Comparison of ENCODE assay signal across 6 cellular contexts in genomic region chr19:49514151-49514550, GRCh38. TPM values are rescaled to one million over a fixed set of nuclear protein-coding genes. Genes with fewer than 3 reads are reported as not detected.
DNase-seq lines count a peak whose midpoint lies in the region; ATAC-seq and TF ChIP-seq lines count a peak whose summit lies in the region.

No MANE protein-coding gene starts in this region.

- peak overlapping the region; percentile 95 for H3K27ac ChIP-seq in vagina

- no peak for TF ChIP-seq POLR2A in vagina (IDR thresholded peaks at IDR 0.05)

- intact Hi-C loops in natural killer cell (cut with micrococcal nuclease): no loop called here
- intact Hi-C loops in vagina (cut with DNase I): no loop called here

- H3K36me3 ChIP-seq in vagina: peaks cover 5% of the 10 kb centered on the region in 2 donors

- no peaks in the 10 kb centered on the region for H3K36me3 Mint-ChIP-seq in natural killer cell
- H3K36me3 Mint-ChIP-seq in natural killer cell treated with Interleukin-12 subunit alpha and Interleukin-12 subunit beta and Interleukin-15 and Interleukin-18, amount 100 ng/mL, for 72 hours: no peaks in the 10 kb centered on the region
- H3K36me3 Mint-ChIP-seq in immature natural killer cell: no peaks in the 10 kb centered on the region

- H3K4me3 Mint-ChIP-seq in natural killer cell (peak overlapping the region; percentile 87), immature natural killer cell (peak overlapping the region; percentile 10 to 87 (median 44))
- no peak overlapping the region for H3K4me3 Mint-ChIP-seq in natural killer cell treated with Interleukin-12 subunit alpha and Interleukin-12 subunit beta and Interleukin-15 and Interleukin-18, amount 100 ng/mL, for 72 hours

- H3K27me3 Mint-ChIP-seq in natural killer cell (ENCODE audit: low read depth in 2 of 2) (peaks cover 0 to 6% of the 10 kb centered on the region in 2 donors), immature natural killer cell (ENCODE audit: low read depth in 3 of 3) (peaks cover 0 to 5% (median 3%) of the 10 kb centered on the region in 3 donors)
- peaks cover 0 to 4% of the 10 kb centered on the region in 2 donors for H3K27me3 Mint-ChIP-seq in natural killer cell treated with Interleukin-12 subunit alpha and Interleukin-12 subunit beta and Interleukin-15 and Interleukin-18, amount 100 ng/mL, for 72 hours

- no peaks in the 10 kb centered on the region for H3K9me3 Mint-ChIP-seq in natural killer cell
- no peaks in the 10 kb centered on the region for H3K9me3 Mint-ChIP-seq in natural killer cell treated with Interleukin-12 subunit alpha and Interleukin-12 subunit beta and Interleukin-15 and Interleukin-18, amount 100 ng/mL, for 72 hours
- H3K9me3 Mint-ChIP-seq in immature natural killer cell: no peaks in the 10 kb centered on the region

- TF ChIP-seq CTCF in natural killer cell (IDR thresholded peaks at IDR 0.05) (no peak), vagina (IDR thresholded peaks at IDR 0.05) (no peak)

- H3K27me3 ChIP-seq in vagina: no peaks in the 10 kb centered on the region

- peak overlapping the region; percentile 73 to 74 for H3K4me3 ChIP-seq in vagina

- H3K4me1 ChIP-seq in vagina: peaks cover 35% of the 10 kb centered on the region

- peaks cover 24 to 31% of the 10 kb centered on the region in 2 donors for H3K4me1 Mint-ChIP-seq in natural killer cell
- H3K4me1 Mint-ChIP-seq in natural killer cell treated with Interleukin-12 subunit alpha and Interleukin-12 subunit beta and Interleukin-15 and Interleukin-18, amount 100 ng/mL, for 72 hours (ENCODE audit: low read depth in 2 of 2): peaks cover 20 to 24% of the 10 kb centered on the region in 2 donors
- peaks cover 22 to 23% of the 10 kb centered on the region in 2 donors for H3K4me1 Mint-ChIP-seq in immature natural killer cell

- no peaks in the 10 kb centered on the region for H3K9me3 ChIP-seq in vagina

- no peak overlapping the region for H3K27ac Mint-ChIP-seq in natural killer cell
- peak overlapping the region in 1 of 2 donors; percentile 51 for H3K27ac Mint-ChIP-seq in natural killer cell treated with Interleukin-12 subunit alpha and Interleukin-12 subunit beta and Interleukin-15 and Interleukin-18, amount 100 ng/mL, for 72 hours
- no peak overlapping the region for H3K27ac Mint-ChIP-seq in immature natural killer cell

- ATAC-seq in natural killer cell: no peak
- no peak for ATAC-seq in natural killer cell treated with Interleukin-12 subunit alpha and Interleukin-12 subunit beta and Interleukin-15 and Interleukin-18, amount 100 ng/mL, for 72 hours
- ATAC-seq in GM21447 (IDR thresholded peaks at IDR 0.05; ENCODE audit: unreplicated experiment): no peak

- DNase-seq in natural killer cell (no peak), immature natural killer cell (no peak), vagina (ENCODE audit: extremely low spot score in 2 of 2) (no peak), pons (ENCODE audit: low spot score) (no peak)
- DNase-seq in natural killer cell treated with Interleukin-12 subunit alpha and Interleukin-12 subunit beta and Interleukin-15 and Interleukin-18, amount 100 ng/mL, for 72 hours (ENCODE audit: low spot score): no peak

RNA-seq across cellular contexts. Expression of gene FCGRT, which starts 1.7 kb away (rescaled TPM):
- total RNA-seq in natural killer cell (10 to 100 TPM; 13.5 to 39.2 (median 19.9) TPM), vagina (166 TPM)
- 1 to 10 TPM; 1.6 to 3.0 TPM for total RNA-seq in natural killer cell treated with Interleukin-12 subunit alpha and Interleukin-12 subunit beta and Interleukin-15 and Interleukin-18, amount 100 ng/mL, for 72 hours
- polyA plus RNA-seq in immature natural killer cell: 10 to 100 TPM; 13.8 to 35.9 (median 34.9) TPM

RNA-seq across cellular contexts. Expression of gene RCN3, which starts 13.7 kb away (rescaled TPM):
- 1 to 10 TPM; 2.4 to 4.7 (median 3.0) TPM for total RNA-seq in natural killer cell
- total RNA-seq in natural killer cell treated with Interleukin-12 subunit alpha and Interleukin-12 subunit beta and Interleukin-15 and Interleukin-18, amount 100 ng/mL, for 72 hours: 1 to 10 TPM; 1.6 to 2.0 TPM
- polyA plus RNA-seq in immature natural killer cell: 1 to 10 TPM in 2 of 3 donors, under 1 TPM in 1; 0.86 to 1.7 (median 1.0) TPM
- total RNA-seq in vagina: 22.6 TPM

RNA-seq across cellular contexts. Expression of gene RPS11, which starts 17.9 kb away (rescaled TPM):
- total RNA-seq in natural killer cell: 1,000 to 10,000 TPM; 1,427 to 1,714 (median 1,549) TPM
- total RNA-seq in natural killer cell treated with Interleukin-12 subunit alpha and Interleukin-12 subunit beta and Interleukin-15 and Interleukin-18, amount 100 ng/mL, for 72 hours: 1,000 to 10,000 TPM; 1,165 to 1,334 TPM
- 1,000 to 10,000 TPM; 1,178 to 2,153 (median 1,290) TPM for polyA plus RNA-seq in immature natural killer cell
- total RNA-seq in vagina: 4,897 TPM

RNA-seq across cellular contexts. Expression of gene RPL13A, which starts 26.7 kb away (rescaled TPM):
- 1,000 to 10,000 TPM; 1,881 to 2,284 (median 2,283) TPM for total RNA-seq in natural killer cell
- total RNA-seq in natural killer cell treated with Interleukin-12 subunit alpha and Interleukin-12 subunit beta and Interleukin-15 and Interleukin-18, amount 100 ng/mL, for 72 hours: 1,000 to 10,000 TPM; 1,861 to 2,042 TPM
- polyA plus RNA-seq in immature natural killer cell: 1,000 to 10,000 TPM in 2 of 3 donors, 100 to 1,000 TPM in 1; 840 to 2,055 (median 1,247) TPM
- total RNA-seq in vagina: 3,900 TPM

RNA-seq across cellular contexts. Expression of gene FLT3LG, which starts 40.1 kb away (rescaled TPM):
- total RNA-seq in natural killer cell (10 to 100 TPM; 44.7 to 65.7 (median 64.8) TPM), vagina (10.1 TPM)
- 10 to 100 TPM; 33.5 to 80.4 TPM for total RNA-seq in natural killer cell treated with Interleukin-12 subunit alpha and Interleukin-12 subunit beta and Interleukin-15 and Interleukin-18, amount 100 ng/mL, for 72 hours
- 10 to 100 TPM; 22.6 to 36.6 (median 28.3) TPM for polyA plus RNA-seq in immature natural killer cell
